Comparison of ENCODE assay signal across 8 cellular contexts in genomic region chr7:10973061-10973941, GRCh38. TPM values are rescaled to one million over a fixed set of nuclear protein-coding genes. Genes with fewer than 3 reads are reported as not detected.
DNase-seq lines count a peak whose midpoint lies in the region; ATAC-seq, FAIRE-seq and TF ChIP-seq lines count a peak whose summit lies in the region.

A gene with protein sequence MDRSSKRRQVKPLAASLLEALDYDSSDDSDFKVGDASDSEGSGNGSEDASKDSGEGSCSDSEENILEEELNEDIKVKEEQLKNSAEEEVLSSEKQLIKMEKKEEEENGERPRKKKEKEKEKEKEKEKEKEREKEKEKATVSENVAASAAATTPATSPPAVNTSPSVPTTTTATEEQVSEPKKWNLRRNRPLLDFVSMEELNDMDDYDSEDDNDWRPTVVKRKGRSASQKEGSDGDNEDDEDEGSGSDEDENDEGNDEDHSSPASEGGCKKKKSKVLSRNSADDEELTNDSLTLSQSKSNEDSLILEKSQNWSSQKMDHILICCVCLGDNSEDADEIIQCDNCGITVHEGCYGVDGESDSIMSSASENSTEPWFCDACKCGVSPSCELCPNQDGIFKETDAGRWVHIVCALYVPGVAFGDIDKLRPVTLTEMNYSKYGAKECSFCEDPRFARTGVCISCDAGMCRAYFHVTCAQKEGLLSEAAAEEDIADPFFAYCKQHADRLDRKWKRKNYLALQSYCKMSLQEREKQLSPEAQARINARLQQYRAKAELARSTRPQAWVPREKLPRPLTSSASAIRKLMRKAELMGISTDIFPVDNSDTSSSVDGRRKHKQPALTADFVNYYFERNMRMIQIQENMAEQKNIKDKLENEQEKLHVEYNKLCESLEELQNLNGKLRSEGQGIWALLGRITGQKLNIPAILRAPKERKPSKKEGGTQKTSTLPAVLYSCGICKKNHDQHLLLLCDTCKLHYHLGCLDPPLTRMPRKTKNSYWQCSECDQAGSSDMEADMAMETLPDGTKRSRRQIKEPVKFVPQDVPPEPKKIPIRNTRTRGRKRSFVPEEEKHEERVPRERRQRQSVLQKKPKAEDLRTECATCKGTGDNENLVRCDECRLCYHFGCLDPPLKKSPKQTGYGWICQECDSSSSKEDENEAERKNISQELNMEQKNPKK (plus strand): TSS chr7:10973872. CDS start chr7:10974324, 452 bp downstream.

- intact Hi-C loops in body of pancreas (cut with DNase I) = no loop called here
- intact Hi-C loops in sciatic nerve (cut with DNase I) = no loop called here

- no peaks in the 10 kb centered on the region for H3K9me3 ChIP-seq in body of pancreas

- peak; percentile 93 for FAIRE-seq in TTC549 (lab: Jason Lieb, UNC)

- H3K27ac ChIP-seq in 22Rv1 = peak within 1 kb of the TSS; percentile 99
- H3K27ac ChIP-seq in body of pancreas = peak within 1 kb of the TSS; percentile 74 to 95 (median 90)

- peak; percentile 98 for ATAC-seq in GM18520 (IDR thresholded peaks at IDR 0.05; ENCODE audit: unreplicated experiment)
- peak; percentile 97 for ATAC-seq in HG03064 (IDR thresholded peaks at IDR 0.05; ENCODE audit: low read depth, unreplicated experiment)
- peak; percentile 98 for ATAC-seq in body of pancreas
- peak; percentile 100 for ATAC-seq in sciatic nerve

- H3K36me3 ChIP-seq in body of pancreas (replicated peaks in 1 of 2; ENCODE audit: insufficient read depth in 1 of 2, low read depth in 2 of 2) = no peaks in the 10 kb centered on the region

- peak within 1 kb of the TSS; percentile 44 to 85 for H3K4me3 ChIP-seq in body of pancreas

- TF ChIP-seq CTCF in 22Rv1 (IDR thresholded peaks at IDR 0.05) = no peak
- no peak for TF ChIP-seq CTCF in body of pancreas (IDR thresholded peaks at IDR 0.05)

- DNase-seq in NCI-H2107 treated with DMSO at 0.1 percent for 48 hours (lab: John Stamatoyannopoulos, UW; ENCODE audit: unreplicated experiment) (peak; percentile 98), body of pancreas (peak; percentile 98 to 99 (median 98)), iPS DF 19.7 (ENCODE audit: low read depth, low spot score) (peak; percentile 99), sciatic nerve (ENCODE audit: low spot score) (peak; percentile 97)

- 5 to 6% methylated on average over 39 of the region's 39 CpGs for WGBS in body of pancreas, 2 donors

- peaks cover 14% of the 10 kb centered on the region for H3K4me1 ChIP-seq in body of pancreas

- no peaks in the 10 kb centered on the region for H3K27me3 ChIP-seq in body of pancreas

- TF ChIP-seq POLR2A in body of pancreas (IDR thresholded peaks at IDR 0.05) = peak; percentile 69 to 93 (median 90)

RNA-seq across cellular contexts. Expression of the gene that starts here (rescaled TPM):
- total RNA-seq in body of pancreas (10 to 100 TPM; 11.9 to 28.3 TPM), sciatic nerve (50.3 TPM)

Comparison
In these comparisons a context has a peak if more than half of its experiments do, and no peak if none do; other contexts are left out.
1. Peak in every context shown above with its lines: DNase-seq, ATAC-seq, H3K4me3 ChIP-seq and H3K27ac ChIP-seq.